8 cellular contexts compared by ENCODE assay signal in genomic region chr2:15601681-15602080, GRCh38.
"Had no signal": no experiment of that assay in that cellular context is flagged by ENCODE, and none has a peak within 500 bp of the region (broad histone marks: within the 10 kb centered on the region; RNA-seq: fewer than 3 reads in every experiment).

No MANE protein-coding gene starts in this region.

- ATAC-seq: GM12878 had no signal

- DNase-seq: GDM1, GF-D8 had no signal

- FAIRE-seq: G401.6, GM12878, GM12891, GM12892, GM18507, GM19239 had no signal
